In the genomic region with DNA sequence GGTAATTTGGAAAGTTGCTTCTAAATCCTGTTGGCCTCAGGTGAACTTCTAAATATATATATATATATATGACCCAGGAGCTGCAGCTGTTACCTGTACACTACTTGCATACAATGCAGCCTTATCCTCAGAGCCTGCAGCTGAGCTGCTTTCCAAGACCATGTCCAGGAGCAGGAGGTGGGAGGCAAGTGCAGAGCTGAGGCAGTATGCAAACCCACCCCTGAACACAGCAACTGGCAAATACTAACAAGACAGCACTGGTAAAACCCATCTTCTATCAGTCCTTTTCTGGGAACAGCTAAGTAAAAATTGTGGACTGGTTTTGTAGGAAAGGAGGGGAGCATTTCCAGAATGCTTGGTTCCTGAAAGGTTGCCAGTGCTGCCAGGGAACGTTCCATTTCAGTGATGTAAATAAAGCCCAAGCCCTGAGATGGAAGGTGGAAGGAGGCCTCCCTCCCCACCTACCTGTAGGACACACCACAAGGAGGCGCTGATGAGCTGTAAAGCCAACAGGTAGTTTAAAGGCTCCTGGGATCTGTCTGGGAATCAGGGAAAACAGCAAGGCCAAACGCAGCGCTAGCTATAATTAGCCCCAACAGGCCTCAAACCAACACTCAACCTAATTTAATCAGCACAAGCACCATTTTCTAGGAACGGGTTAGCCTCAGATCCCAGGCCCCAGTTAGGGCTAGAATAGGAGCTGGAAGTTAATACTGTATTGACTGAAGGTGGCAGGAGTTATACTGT, we compare ENCODE assay signal across 8 cellular contexts.
A peak's percentile ranks its signal among the peaks of the same experiment; 100 is the strongest.
DNase-seq lines count a peak whose midpoint lies in the region; ATAC-seq and TF ChIP-seq lines count a peak whose summit lies in the region.

No MANE protein-coding gene starts in this region.

- TF ChIP-seq CTCF in GM10266 (IDR thresholded peaks at IDR 0.05; ENCODE audit: control insufficient read depth, insufficient read depth, low read depth, missing control alignments) = peak; percentile 92

- DNase-seq in GM10266 (ENCODE audit: extremely low spot score) (peak; percentile 40), NCI-H345 (lab: John Stamatoyannopoulos, UW) (peak; percentile 91), cerebellar nuclear complex (lab: John Stamatoyannopoulos, UW) (peak; percentile 16 to 83), left colon (peak; percentile 85 to 98)
- peak; percentile 63 for DNase-seq in activated CD4-positive, alpha-beta T cell treated with anti-CD3 and anti-CD28 coated beads for 1 hour
- DNase-seq in stimulated activated CD4-positive, alpha-beta T cell treated with anti-CD3 and anti-CD28 coated beads, Interleukin-4, amount 100 ng/mL, for 1 hour = peak; percentile 80

- ATAC-seq in HG03064 (IDR thresholded peaks at IDR 0.05; ENCODE audit: low read depth, unreplicated experiment) = peak; percentile 51
- peak; percentile 98 for ATAC-seq in left colon
- ATAC-seq in GM21367 (IDR thresholded peaks at IDR 0.05; ENCODE audit: unreplicated experiment) = no peak

- intact Hi-C loops in left colon (cut with DNase I, micrococcal nuclease) = loop anchor here (2.0 to 10.0 kb wide), 2 partner anchors 149 to 151 kb away; a partner anchor contains a TSS

Comparison
In these comparisons a context has a peak if more than half of its experiments do, and no peak if none do; other contexts are left out.
1. DNase-seq: peak in every context shown above with its lines; median percentile 92 in left colon; 91 in NCI-H345; 80 in stimulated activated CD4-positive, alpha-beta T cell treated with anti-CD3 and anti-CD28 coated beads, Interleukin-4, amount 100 ng/mL, for 1 hour; 63 in activated CD4-positive, alpha-beta T cell treated with anti-CD3 and anti-CD28 coated beads for 1 hour; 50 in cerebellar nuclear complex; 40 in GM10266.